Comparison of ENCODE assay signal across 9 cellular contexts in genomic region chr2:38959938-38960608, GRCh38.
DNase-seq lines count a peak whose midpoint lies in the region; ATAC-seq and TF ChIP-seq lines count a peak whose summit lies in the region.
"Had no signal": no experiment of that assay in that cellular context is flagged by ENCODE, and none has a peak within 500 bp of the region (broad histone marks: within the 10 kb centered on the region; RNA-seq: fewer than 3 reads in every experiment).

No MANE protein-coding gene starts in this region.

- TF ChIP-seq CTCF in CD8-positive, alpha-beta T cell (IDR thresholded peaks at IDR 0.05): no peak
- TF ChIP-seq CTCF in HFF-Myc (IDR thresholded peaks at IDR 0.05; ENCODE audit: low read depth, low read length, missing control alignments): no peak

- H3K27ac ChIP-seq in CD8-positive, alpha-beta T cell (ENCODE audit: low read depth, low read length): no peak overlapping the region

- H3K27me3 Mint-ChIP-seq in CD8-positive, alpha-beta T cell (ENCODE audit: low read depth): peaks cover 33% of the 10 kb centered on the region
- peaks cover 18% of the 10 kb centered on the region for H3K27me3 Mint-ChIP-seq in activated CD4-positive, alpha-beta T cell treated with anti-CD3 and anti-CD28 coated beads for 36 hours

- no peaks in the 10 kb centered on the region for H3K36me3 Mint-ChIP-seq in CD8-positive, alpha-beta T cell
- no peaks in the 10 kb centered on the region for H3K36me3 Mint-ChIP-seq in activated CD4-positive, alpha-beta T cell treated with anti-CD3 and anti-CD28 coated beads for 36 hours (ENCODE audit: low read depth)

- peak overlapping the region; percentile 37 for H3K4me3 ChIP-seq in CD8-positive, alpha-beta T cell (ENCODE audit: low read depth, low read length)
- H3K4me3 ChIP-seq in HFF-Myc (replicated peaks; ENCODE audit: low read depth, low read length): peak overlapping the region; percentile 30

- ATAC-seq in CD8-positive, alpha-beta T cell: peak; percentile 95
- ATAC-seq in activated CD4-positive, alpha-beta T cell treated with anti-CD3 and anti-CD28 coated beads for 36 hours: peak; percentile 100
- ATAC-seq in GM21717 (IDR thresholded peaks at IDR 0.05; ENCODE audit: unreplicated experiment): no peak
- ATAC-seq: HCT116 had no signal

- H3K9me3 ChIP-seq in CD8-positive, alpha-beta T cell (ENCODE audit: low read length): no peaks in the 10 kb centered on the region

- H3K4me1 ChIP-seq in CD8-positive, alpha-beta T cell (ENCODE audit: insufficient read depth, low read length): peaks cover 13% of the 10 kb centered on the region

- H3K27me3 ChIP-seq in CD8-positive, alpha-beta T cell (ENCODE audit: insufficient read depth, low read length): peaks cover 5% of the 10 kb centered on the region

- H3K4me3 Mint-ChIP-seq in CD8-positive, alpha-beta T cell: peak overlapping the region; percentile 60
- H3K4me3 Mint-ChIP-seq in activated CD4-positive, alpha-beta T cell treated with anti-CD3 and anti-CD28 coated beads for 36 hours: peak overlapping the region; percentile 36

- POLR2A ChIA-PET in CD8-positive, alpha-beta T cell (lab: Charles Lee): no interaction called here
- POLR2A ChIA-PET in activated CD4-positive, alpha-beta T cell treated with anti-CD3 and anti-CD28 coated beads for 36 hours (lab: Charles Lee): interaction anchor here (0.5 to 0.6 kb wide), 2 partner anchors 67 to 221 kb away, joined by 3 read pairs; no protein-coding TSS in a partner anchor

- intact Hi-C loops in CD8-positive, alpha-beta T cell (cut with DNase I, micrococcal nuclease): no loop called here
- intact Hi-C loops in activated CD4-positive, alpha-beta T cell treated with anti-CD3 and anti-CD28 coated beads for 36 hours (cut with DNase I, micrococcal nuclease): loop anchor here in 1 of 2 experiments (5.0 kb wide), 1 partner anchor 267 kb away; no protein-coding TSS in a partner anchor

- H3K4me1 Mint-ChIP-seq in CD8-positive, alpha-beta T cell (ENCODE audit: low read depth): peaks cover 4% of the 10 kb centered on the region
- peaks cover 2% of the 10 kb centered on the region for H3K4me1 Mint-ChIP-seq in activated CD4-positive, alpha-beta T cell treated with anti-CD3 and anti-CD28 coated beads for 36 hours

- H3K36me3 ChIP-seq in CD8-positive, alpha-beta T cell (ENCODE audit: insufficient read depth, low read length): no peaks in the 10 kb centered on the region

- no peak overlapping the region for H3K27ac Mint-ChIP-seq in CD8-positive, alpha-beta T cell
- H3K27ac Mint-ChIP-seq in activated CD4-positive, alpha-beta T cell treated with anti-CD3 and anti-CD28 coated beads for 36 hours: no peak overlapping the region

- peak; percentile 32 to 72 (median 47) for DNase-seq in CD8-positive, alpha-beta T cell
- peak; percentile 20 for DNase-seq in HFF-Myc (ENCODE audit: extremely low read depth, low read depth)
- DNase-seq in activated CD4-positive, alpha-beta T cell treated with anti-CD3 and anti-CD28 coated beads for 36 hours: peak; percentile 87
- DNase-seq in dermis blood vessel endothelial cell: peak; percentile 94
- DNase-seq in left kidney (ENCODE audit: low read depth, low spot score): peak; percentile 97
- peak; percentile 53 for DNase-seq in stimulated activated CD4-positive, alpha-beta T cell treated with anti-CD3 and anti-CD28 coated beads, Interleukin-2, amount 100 ng/mL, for 4 hours (ENCODE audit: low read depth)
- no peak for DNase-seq in COLO829 (ENCODE audit: low spot score)

- no peaks in the 10 kb centered on the region for H3K9me3 Mint-ChIP-seq in CD8-positive, alpha-beta T cell
- H3K9me3 Mint-ChIP-seq in activated CD4-positive, alpha-beta T cell treated with anti-CD3 and anti-CD28 coated beads for 36 hours (ENCODE audit: low read depth): no peaks in the 10 kb centered on the region

- CTCF ChIA-PET in CD8-positive, alpha-beta T cell (lab: Charles Lee): interaction anchor here (1.0 to 3.5 kb wide), 3 partner anchors 8 to 33 kb away, joined by 4 to 15 read pairs (median 4); no protein-coding TSS in a partner anchor
- CTCF ChIA-PET in activated CD4-positive, alpha-beta T cell treated with anti-CD3 and anti-CD28 coated beads for 36 hours (lab: Charles Lee): interaction anchor here (0.6 to 5.2 kb wide), 5 partner anchors 11 to 654 kb away, joined by 3 to 27 read pairs (median 3); no protein-coding TSS in a partner anchor
